ENCODE assay signal across 8 cellular contexts in the genomic region with DNA sequence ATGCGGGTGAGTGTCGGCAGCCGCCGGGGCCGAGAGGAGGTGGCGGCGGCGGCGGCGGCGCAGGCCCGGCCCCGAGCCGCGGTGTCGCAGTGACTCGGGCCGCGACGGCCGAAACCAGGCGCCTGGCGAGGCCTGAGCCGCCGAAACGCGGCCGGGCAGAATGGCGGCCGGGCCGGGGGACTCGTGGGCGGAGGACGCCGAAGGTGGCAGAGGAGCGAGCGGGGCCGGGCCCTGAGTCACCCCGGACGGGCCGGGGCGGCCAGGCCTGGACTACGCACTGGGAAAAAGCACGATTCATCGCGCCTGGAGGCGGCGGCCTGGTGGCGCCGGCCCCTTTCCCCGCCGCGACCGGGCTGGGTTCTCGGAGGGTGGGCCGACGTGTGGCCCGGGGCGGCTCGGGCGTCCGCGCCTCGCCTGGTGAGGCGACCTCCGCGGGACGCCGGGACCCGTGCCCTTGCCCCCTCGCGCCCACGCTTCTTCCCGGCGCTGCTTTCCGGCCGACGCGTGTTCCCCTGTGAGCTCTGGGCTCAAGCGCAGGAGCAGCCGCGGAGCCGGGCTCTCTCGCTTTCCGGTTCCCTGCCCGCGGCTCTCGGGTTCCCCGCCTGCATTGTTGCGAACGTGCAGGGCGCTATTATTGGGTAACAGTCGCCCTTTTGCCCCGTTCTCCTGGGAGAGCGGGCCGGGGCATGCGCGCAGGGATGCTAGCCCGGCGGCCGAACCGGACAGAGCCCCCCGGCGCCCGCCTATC. TPM values are rescaled to one million over a fixed set of nuclear protein-coding genes. Genes with fewer than 3 reads are reported as not detected.
DNase-seq lines count a peak whose midpoint lies in the region; ATAC-seq, FAIRE-seq and TF ChIP-seq lines count a peak whose summit lies in the region.

No MANE protein-coding gene starts in this region.

- H3K36me3 ChIP-seq in neural progenitor cell, result no peaks in the 10 kb centered on the region
- no peaks in the 10 kb centered on the region for H3K36me3 ChIP-seq in thymus (ENCODE audit: control insufficient read depth, insufficient read depth)

- no peak for TF ChIP-seq RAD21 in A549 (conservative IDR thresholded peaks at IDR 0.05 in 1 of 2, IDR thresholded peaks at IDR 0.05 in 1 of 2)

- H3K27ac ChIP-seq in A549 (peak overlapping the region; percentile 98 to 99), neural progenitor cell (peak overlapping the region; percentile 93), thymus (ENCODE audit: low read depth) (peak overlapping the region; percentile 95)

- TF ChIP-seq CTCF in A549 (IDR thresholded peaks at IDR 0.05), result no peak
- no peak for TF ChIP-seq CTCF in neural progenitor cell (IDR thresholded peaks at IDR 0.05)

- H3K9me3 Mint-ChIP-seq in activated T-cell treated with anti-CD3 and anti-CD28 coated beads, Interleukin-2, amount 50 U/mL, for 72 hours, result no peaks in the 10 kb centered on the region
- H3K9me3 Mint-ChIP-seq in neural progenitor cell, result no peaks in the 10 kb centered on the region

- TF ChIP-seq POLR2A in A549 (IDR thresholded peaks at IDR 0.05; ENCODE audit: low read length), result 0 out of 2 replicates have a peak, but pooled peaks have one; percentile 11

- no peaks in the 10 kb centered on the region for H3K9me3 ChIP-seq in A549
- no peaks in the 10 kb centered on the region for H3K9me3 ChIP-seq in neural progenitor cell (ENCODE audit: low read depth)
- no peaks in the 10 kb centered on the region for H3K9me3 ChIP-seq in thymus (ENCODE audit: control insufficient read depth)

- H3K4me3 ChIP-seq in A549 (peak overlapping the region; percentile 78), neural progenitor cell (peak overlapping the region; percentile 81), thymus (ENCODE audit: low read length) (peak overlapping the region; percentile 92)

- peaks cover 71% of the 10 kb centered on the region for H3K79me2 ChIP-seq in neural progenitor cell (ENCODE audit: low read depth)

- peak; percentile 21 to 46 for DNase-seq in A549 (ENCODE audit: low read depth in 1 of 2, low spot score in 1 of 2)
- peak; percentile 15 for DNase-seq in NCI-H226
- peak; percentile 68 to 71 for DNase-seq in activated T-cell treated with anti-CD3 and anti-CD28 coated beads, Interleukin-2, amount 50 U/mL, for 72 hours
- DNase-seq in fibroblast of peridontal ligament (ENCODE audit: extremely low read depth), result peak; percentile 36
- peak; percentile 83 for DNase-seq in neural progenitor cell (ENCODE audit: low spot score)

- WGBS in A549 (ENCODE audit: missing lambda C conversion rate), result 6% methylated on average over 18 of the region's 105 CpGs
- under 1% methylated on average over 105 of the region's 105 CpGs for whole genome bisulfite sequencing in thymus

- ATAC-seq in A549, result peak; percentile 65 to 71
- ATAC-seq in GM18502 (IDR thresholded peaks at IDR 0.05; ENCODE audit: poor library complexity, unreplicated experiment), result peak; percentile 40
- ATAC-seq in HG02852 (IDR thresholded peaks at IDR 0.05; ENCODE audit: unreplicated experiment), result peak; percentile 35
- peak; percentile 42 to 51 for ATAC-seq in activated T-cell treated with anti-CD3 and anti-CD28 coated beads, Interleukin-2, amount 50 U/mL, for 72 hours (replicated peaks in 1 of 2)

- H3K27ac Mint-ChIP-seq in activated T-cell treated with anti-CD3 and anti-CD28 coated beads, Interleukin-2, amount 50 U/mL, for 72 hours, result peak overlapping the region; percentile 75
- no peak overlapping the region for H3K27ac Mint-ChIP-seq in neural progenitor cell

- POLR2A ChIA-PET in A549 (lab: Yijun Ruan, JAX), result interaction anchor here (0.6 to 2.4 kb wide), 5 partner anchors 13 to 287 kb away, joined by 3 to 10 read pairs (median 3); no protein-coding TSS in a partner anchor

- no peaks in the 10 kb centered on the region for H3K27me3 Mint-ChIP-seq in activated T-cell treated with anti-CD3 and anti-CD28 coated beads, Interleukin-2, amount 50 U/mL, for 72 hours (ENCODE audit: low read depth)
- H3K27me3 Mint-ChIP-seq in neural progenitor cell (ENCODE audit: insufficient read depth, low read depth), result peaks cover 5% of the 10 kb centered on the region

- H2AFZ ChIP-seq in neural progenitor cell (replicated peaks), result no peak overlapping the region

- H3K9ac ChIP-seq in neural progenitor cell, result peak overlapping the region; percentile 92

- peak overlapping the region; percentile 93 for H3K4me2 ChIP-seq in A549
- H3K4me2 ChIP-seq in neural progenitor cell, result peak overlapping the region; percentile 88

- peaks cover 37% of the 10 kb centered on the region for H4K20me1 ChIP-seq in neural progenitor cell (ENCODE audit: low read depth)

- H3K4me1 Mint-ChIP-seq in activated T-cell treated with anti-CD3 and anti-CD28 coated beads, Interleukin-2, amount 50 U/mL, for 72 hours (ENCODE audit: low read depth), result peaks cover 72% of the 10 kb centered on the region
- peaks cover 40% of the 10 kb centered on the region for H3K4me1 Mint-ChIP-seq in neural progenitor cell

- no peak for TF ChIP-seq EP300 in A549 (IDR thresholded peaks at IDR 0.05)

- H3F3A ChIP-seq in neural progenitor cell (ENCODE audit: low read depth), result peaks cover 26% of the 10 kb centered on the region

- H3K36me3 Mint-ChIP-seq in activated T-cell treated with anti-CD3 and anti-CD28 coated beads, Interleukin-2, amount 50 U/mL, for 72 hours (ENCODE audit: insufficient read depth in 2 of 2), result peaks cover 6 to 9% of the 10 kb centered on the region in 2 donors
- H3K36me3 Mint-ChIP-seq in neural progenitor cell, result peaks cover 9% of the 10 kb centered on the region

- H3K4me1 ChIP-seq in A549, result peaks cover 44% of the 10 kb centered on the region
- H3K4me1 ChIP-seq in neural progenitor cell, result peaks cover 42% of the 10 kb centered on the region
- H3K4me1 ChIP-seq in thymus (ENCODE audit: control insufficient read depth, insufficient read depth, low read length), result peaks cover 15% of the 10 kb centered on the region

- FAIRE-seq in A549 (lab: Jason Lieb, UNC), result no peak

- CTCF ChIA-PET in A549 (lab: Yijun Ruan, JAX), result interaction anchor here (1.7 kb wide), 1 partner anchor 123 kb away, joined by 4 read pairs; no protein-coding TSS in a partner anchor

- H3K27me3 ChIP-seq in neural progenitor cell (no peaks in the 10 kb centered on the region), thymus (ENCODE audit: control insufficient read depth, insufficient read depth) (no peaks in the 10 kb centered on the region)

- peak overlapping the region; percentile 94 to 95 for H3K4me3 Mint-ChIP-seq in activated T-cell treated with anti-CD3 and anti-CD28 coated beads, Interleukin-2, amount 50 U/mL, for 72 hours
- H3K4me3 Mint-ChIP-seq in neural progenitor cell, result peak overlapping the region; percentile 86

TF ChIP-seq in A549, 52 proteins besides CTCF, POLR2A, EP300 and RAD21:
- TF ChIP-seq KDM5A (IDR thresholded peaks at IDR 0.05), result 0 out of 2 replicates have a peak, but pooled peaks have one; percentile 15
- peak; percentile 34; the same call in 1 of the 2 replicates for TF ChIP-seq MYC (IDR thresholded peaks at IDR 0.05; ENCODE audit: borderline replicate concordance, low read length)
- TF ChIP-seq, protein P1, sequence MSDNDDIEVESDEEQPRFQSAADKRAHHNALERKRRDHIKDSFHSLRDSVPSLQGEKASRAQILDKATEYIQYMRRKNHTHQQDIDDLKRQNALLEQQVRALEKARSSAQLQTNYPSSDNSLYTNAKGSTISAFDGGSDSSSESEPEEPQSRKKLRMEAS (IDR thresholded peaks at IDR 0.05), result peak; percentile 40; the same call in 1 of the 2 replicates
- peak in 1 of 2 experiments; percentile 8; a peak in 2 of 5 replicates for TF ChIP-seq JUN (IDR thresholded peaks at IDR 0.05)
- TF ChIP-seq CEBPB (IDR thresholded peaks at IDR 0.05), result peak in 1 of 2 experiments; percentile 35; a peak in 1 of 4 replicates
- no peak for TF ChIP-seq POLR2AphosphoS2 (conservative IDR thresholded peaks at IDR 0.05; ENCODE audit: low read length)
- TF ChIP-seq PHF8 (IDR thresholded peaks at IDR 0.05; ENCODE audit: borderline replicate concordance, low read depth), result peak; percentile 47
- TF ChIP-seq ZC3H11A (IDR thresholded peaks at IDR 0.05), result no peak
- TF ChIP-seq FOSL2 (IDR thresholded peaks at IDR 0.05), result no peak
- TF ChIP-seq FOSL2 (CRISPR knock-in tag; IDR thresholded peaks at IDR 0.05), result peak; percentile 20; the same call in 1 of the 2 replicates

RNA-seq across cellular contexts. Expression of a gene that starts 0.5 kb away (rescaled TPM):
- polyA plus RNA-seq in A549 (2011; rRNA removed) (59.3 and 70.6 TPM in 2 replicates), A549 (2017; fragmentation: RNase III; extraction: RNeasy Plus Mini Kit Qiagen cat#74134 plus additional on column Dnase treatment) (55.1 to 57.9 TPM (median 56.8 TPM) in 3 replicates), thymus (38.7 TPM)
- polyA plus RNA-seq in A549 (2012; cell fraction: cytosol; rRNA removed), result 31.7 and 34.0 TPM in 2 replicates
- 19.2 and 29.9 TPM in 2 replicates for polyA plus RNA-seq in A549 (2012; cell fraction: nucleus; rRNA removed)
- polyA minus RNA-seq in A549 (2011; rRNA and poly(A)+ RNA removed), result 40.7 and 48.0 TPM in 2 replicates
- total RNA-seq in activated T-cell treated with anti-CD3 and anti-CD28 coated beads, Interleukin-2, amount 50 U/mL, for 72 hours, result 10 to 100 TPM; 66.6 to 68.6 TPM
- total RNA-seq in neural progenitor cell (ENCODE audit: low replicate concordance), result 74.2 and 89.3 TPM in 2 replicates

Comparison
In these comparisons a context has a peak if more than half of its experiments do, and no peak if none do; other contexts are left out.
1. Peak in every context shown above with its lines: DNase-seq, ATAC-seq, H3K4me3 ChIP-seq and H3K27ac ChIP-seq.
2. DNase-seq: peak in every context shown above with its lines; median percentile 83 in neural progenitor cell; 70 in activated T-cell treated with anti-CD3 and anti-CD28 coated beads, Interleukin-2, amount 50 U/mL, for 72 hours; 36 in fibroblast of peridontal ligament; 34 in A549; 15 in NCI-H226.